In the genomic region with DNA sequence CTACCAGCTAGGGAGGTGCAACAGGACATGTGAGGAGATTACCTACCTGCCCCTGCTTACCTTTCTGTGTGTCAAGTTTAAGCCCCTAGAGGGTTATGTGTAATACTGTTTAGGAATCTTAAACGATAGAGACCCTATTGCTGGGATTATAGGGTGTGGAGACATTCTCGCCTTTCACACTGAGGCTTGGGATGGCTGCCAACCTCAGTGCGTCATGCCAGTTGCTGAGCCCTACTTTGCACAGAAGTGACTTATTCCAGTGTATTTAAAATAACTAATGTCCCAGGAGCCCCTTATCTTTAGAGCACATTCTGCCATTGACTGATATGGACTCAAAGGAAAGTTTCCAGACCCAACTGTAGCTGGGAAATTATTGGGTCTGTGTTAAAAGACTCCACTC, we compare ENCODE assay signal across 1 cellular context.
TF ChIP-seq lines count a peak whose summit lies in the region.

No MANE protein-coding gene starts in this region.

TF ChIP-seq in WTC11, 78 proteins besides CTCF, POLR2A, EP300 and RAD21 (continued from another document):
- TF ChIP-seq, protein P1, sequence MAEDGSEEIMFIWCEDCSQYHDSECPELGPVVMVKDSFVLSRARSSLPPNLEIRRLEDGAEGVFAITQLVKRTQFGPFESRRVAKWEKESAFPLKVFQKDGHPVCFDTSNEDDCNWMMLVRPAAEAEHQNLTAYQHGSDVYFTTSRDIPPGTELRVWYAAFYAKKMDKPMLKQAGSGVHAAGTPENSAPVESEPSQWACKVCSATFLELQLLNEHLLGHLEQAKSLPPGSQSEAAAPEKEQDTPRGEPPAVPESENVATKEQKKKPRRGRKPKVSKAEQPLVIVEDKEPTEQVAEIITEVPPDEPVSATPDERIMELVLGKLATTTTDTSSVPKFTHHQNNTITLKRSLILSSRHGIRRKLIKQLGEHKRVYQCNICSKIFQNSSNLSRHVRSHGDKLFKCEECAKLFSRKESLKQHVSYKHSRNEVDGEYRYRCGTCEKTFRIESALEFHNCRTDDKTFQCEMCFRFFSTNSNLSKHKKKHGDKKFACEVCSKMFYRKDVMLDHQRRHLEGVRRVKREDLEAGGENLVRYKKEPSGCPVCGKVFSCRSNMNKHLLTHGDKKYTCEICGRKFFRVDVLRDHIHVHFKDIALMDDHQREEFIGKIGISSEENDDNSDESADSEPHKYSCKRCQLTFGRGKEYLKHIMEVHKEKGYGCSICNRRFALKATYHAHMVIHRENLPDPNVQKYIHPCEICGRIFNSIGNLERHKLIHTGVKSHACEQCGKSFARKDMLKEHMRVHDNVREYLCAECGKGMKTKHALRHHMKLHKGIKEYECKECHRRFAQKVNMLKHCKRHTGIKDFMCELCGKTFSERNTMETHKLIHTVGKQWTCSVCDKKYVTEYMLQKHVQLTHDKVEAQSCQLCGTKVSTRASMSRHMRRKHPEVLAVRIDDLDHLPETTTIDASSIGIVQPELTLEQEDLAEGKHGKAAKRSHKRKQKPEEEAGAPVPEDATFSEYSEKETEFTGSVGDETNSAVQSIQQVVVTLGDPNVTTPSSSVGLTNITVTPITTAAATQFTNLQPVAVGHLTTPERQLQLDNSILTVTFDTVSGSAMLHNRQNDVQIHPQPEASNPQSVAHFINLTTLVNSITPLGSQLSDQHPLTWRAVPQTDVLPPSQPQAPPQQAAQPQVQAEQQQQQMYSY (CRISPR knock-in tag; IDR thresholded peaks at IDR 0.05) = no peak
- no peak for TF ChIP-seq FOXK1 (CRISPR knock-in tag; IDR thresholded peaks at IDR 0.05)
- TF ChIP-seq NR1H2 (CRISPR knock-in tag; IDR thresholded peaks at IDR 0.05) = no peak
TF ChIP-seq in WTC11: peak in this region for 0.
